In genomic region chr18:6444484-6445228, GRCh38 we compare ENCODE assay signal across 13 cellular contexts. TPM values are rescaled to one million over a fixed set of nuclear protein-coding genes. Genes with fewer than 3 reads are reported as not detected.
DNase-seq lines count a peak whose midpoint lies in the region; ATAC-seq, FAIRE-seq and TF ChIP-seq lines count a peak whose summit lies in the region.
"Had no signal": no experiment of that assay in that cellular context is flagged by ENCODE, and none has a peak within 500 bp of the region (broad histone marks: within the 10 kb centered on the region; RNA-seq: fewer than 3 reads in every experiment).

No MANE protein-coding gene starts in this region.

- H3K27ac ChIP-seq in cardiac muscle cell: peak overlapping the region; percentile 3
- H3K27ac ChIP-seq in right cardiac atrium (ENCODE audit: low read length): no peak overlapping the region
- H3K27ac ChIP-seq in caudate nucleus (ENCODE audit: low read depth, low read length): no peak overlapping the region
- H3K27ac ChIP-seq: BLaER1 had no signal

- H3K9me3 ChIP-seq in cardiac muscle cell (ENCODE audit: low read depth): no peaks in the 10 kb centered on the region
- H3K9me3 ChIP-seq in right cardiac atrium (ENCODE audit: control insufficient read depth, low read length): no peaks in the 10 kb centered on the region
- H3K9me3 ChIP-seq: BLaER1, HAP-1 had no signal

- H3K4me1 ChIP-seq in cardiac muscle cell (ENCODE audit: low read depth) (peaks cover 9% of the 10 kb centered on the region), right cardiac atrium (ENCODE audit: control insufficient read depth, insufficient read depth, low read length) (no peaks in the 10 kb centered on the region)
- H3K4me1 ChIP-seq: BLaER1, HAP-1 had no signal

- peak; percentile 43 for FAIRE-seq in bronchial epithelial cell (lab: Jason Lieb, UNC)

- intact Hi-C loops in right cardiac atrium (cut with DNase I): no loop called here

- 58% methylated on average over 2 of the region's 2 CpGs for WGBS in right cardiac atrium

- no peak for ATAC-seq in right cardiac atrium
- ATAC-seq in GM21367 (IDR thresholded peaks at IDR 0.05; ENCODE audit: unreplicated experiment): no peak

- DNase-seq in cardiac muscle cell (ENCODE audit: low read depth in 1 of 2, low spot score in 1 of 2): no peak
- DNase-seq in right cardiac atrium: no peak
- no peak for DNase-seq in bronchial epithelial cell (ENCODE audit: low read depth)
- peak; percentile 16 for DNase-seq in left kidney (ENCODE audit: low read depth, low spot score)
- no peak for DNase-seq in caudate nucleus (lab: John Stamatoyannopoulos, UW)
- no peak for DNase-seq in HuH-7 (ENCODE audit: low spot score)
- DNase-seq: 8988T, AML-193, DMS 273 treated with DMSO at 0.1 percent for 48 hours had no signal

- H3K36me3 ChIP-seq in cardiac muscle cell: no peaks in the 10 kb centered on the region
- H3K36me3 ChIP-seq in bronchial epithelial cell (ENCODE audit: control insufficient read depth, insufficient read depth, low read length): no peaks in the 10 kb centered on the region
- H3K36me3 ChIP-seq: BLaER1, HAP-1 had no signal

- TF ChIP-seq CTCF in cardiac muscle cell (IDR thresholded peaks at IDR 0.05; ENCODE audit: low read depth, low read length) (no peak), bronchial epithelial cell (IDR thresholded peaks at IDR 0.05; ENCODE audit: insufficient read depth, low read length, severe bottlenecking) (no peak)

- H3K27me3 ChIP-seq in cardiac muscle cell: no peaks in the 10 kb centered on the region
- no peaks in the 10 kb centered on the region for H3K27me3 ChIP-seq in right cardiac atrium (ENCODE audit: control insufficient read depth, insufficient read depth)
- H3K27me3 ChIP-seq in bronchial epithelial cell (ENCODE audit: control insufficient read depth, insufficient read depth, low read length): no peaks in the 10 kb centered on the region
- H3K27me3 ChIP-seq: BLaER1 had no signal

- H3K4me3 ChIP-seq in cardiac muscle cell (no peak overlapping the region), right cardiac atrium (ENCODE audit: low read length) (no peak overlapping the region), bronchial epithelial cell (ENCODE audit: low read depth, low read length) (no peak overlapping the region)
- H3K4me3 ChIP-seq: BLaER1, HAP-1 had no signal

RNA-seq across cellular contexts. Expression of gene L3MBTL4, which starts 29.9 kb away (rescaled TPM):
- total RNA-seq in cardiac muscle cell (5.8 and 7.7 TPM in 2 replicates), right cardiac atrium (10 to 100 TPM; 27.3 to 36.9 (median 33.1) TPM), bronchial epithelial cell (under 0.01 and 1.0 TPM in 2 replicates)
- polyA plus RNA-seq in cardiac muscle cell (4.4 and 9.3 TPM in 2 replicates), right cardiac atrium (4.9 TPM)
- total RNA-seq: HT-29 had no signal
